Comparison of ENCODE assay signal across 17 cellular contexts in the genomic region with DNA sequence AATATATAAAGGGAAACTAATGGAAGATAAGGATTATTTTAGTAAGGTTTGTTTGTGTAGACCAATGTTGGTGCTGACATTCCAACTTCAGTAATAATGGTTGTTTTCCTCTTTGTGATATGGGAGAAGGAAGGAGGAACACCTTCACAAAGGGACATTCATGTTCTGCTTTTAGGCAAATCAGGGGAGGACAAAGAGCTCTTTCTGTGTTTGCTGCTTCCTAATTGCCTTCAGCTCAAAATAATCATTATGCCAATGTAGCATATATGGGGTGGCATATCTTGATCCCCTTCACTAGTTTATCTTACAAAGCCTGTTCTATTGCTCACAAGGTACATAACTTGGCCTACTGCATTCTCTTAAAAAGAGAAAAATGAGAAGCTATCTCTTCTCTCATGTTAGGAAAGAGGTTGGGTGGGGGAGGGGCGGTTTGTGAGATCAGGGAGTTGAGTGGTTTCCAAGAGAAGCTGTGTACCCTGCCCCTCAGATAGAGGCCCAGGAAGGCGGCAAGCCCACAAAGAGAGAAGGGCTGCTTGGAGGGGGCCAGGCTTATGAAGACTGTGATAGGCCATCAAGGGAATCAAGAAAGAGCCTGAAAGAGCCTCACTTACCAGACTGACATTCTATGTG. TPM values are rescaled to one million over a fixed set of nuclear protein-coding genes. Genes with fewer than 3 reads are reported as not detected.
DNase-seq lines count a peak whose midpoint lies in the region; ATAC-seq and TF ChIP-seq lines count a peak whose summit lies in the region.
"Had no signal": no experiment of that assay in that cellular context is flagged by ENCODE, and none has a peak within 500 bp of the region (broad histone marks: within the 10 kb centered on the region; RNA-seq: fewer than 3 reads in every experiment).

No MANE protein-coding gene starts in this region.

- H3K4me1 ChIP-seq in Caco-2, result peaks cover 63% of the 10 kb centered on the region
- H3K4me1 ChIP-seq in ovary (ENCODE audit: insufficient read depth), result no peaks in the 10 kb centered on the region

- intact Hi-C loops in Caco-2 (cut with micrococcal nuclease; ENCODE audit: unreplicated experiment) (no loop called here), ovary (cut with DNase I) (no loop called here)

- DNase-seq in Caco-2 (no peak), HuH-7 (ENCODE audit: low spot score) (peak; percentile 44), WTC11 (ENCODE audit: low spot score) (no peak), neural crest cell (ENCODE audit: low read depth, low spot score) (peak; percentile 49), NCI-H187 treated with DMSO at 0.1 percent for 48 hours (lab: John Stamatoyannopoulos, UW) (no peak), ovary (no peak), retina (no peak)
- DNase-seq: CD8-positive, alpha-beta memory T cell; EL; HCEC 1CT; NCI-H1092; NCI-H1694; NCI-H2171; NCI-H446 treated with DMSO at 0.1 percent for 48 hours; NCI-H82 had no signal

- H3K36me3 Mint-ChIP-seq in Caco-2 (ENCODE audit: insufficient read depth, unreplicated experiment), result peaks cover 15% of the 10 kb centered on the region
- H3K36me3 Mint-ChIP-seq in WTC11, result no peaks in the 10 kb centered on the region; the same call in 1 of the 2 replicates
- H3K36me3 Mint-ChIP-seq in neural crest cell (ENCODE audit: low read depth), result peaks cover 4% of the 10 kb centered on the region
- H3K36me3 Mint-ChIP-seq: CD8-positive, alpha-beta memory T cell had no signal

- H3K27ac Mint-ChIP-seq in Caco-2 (ENCODE audit: unreplicated experiment) (peak overlapping the region; percentile 59), WTC11 (no peak overlapping the region), neural crest cell (ENCODE audit: unreplicated experiment) (peak overlapping the region; percentile 94)

- no peak for ATAC-seq in WTC11
- no peak for ATAC-seq in GM18517 (IDR thresholded peaks at IDR 0.05; ENCODE audit: unreplicated experiment)
- ATAC-seq: K562 had no signal

- TF ChIP-seq CTCF in Caco-2 (IDR thresholded peaks at IDR 0.05; ENCODE audit: insufficient read depth in 1 of 2, low read depth in 1 of 2, low read length in 1 of 2, severe bottlenecking in 1 of 2, unreplicated experiment in 1 of 2) (no peak), WTC11 (IDR thresholded peaks at IDR 0.05) (no peak), neural crest cell (conservative IDR thresholded peaks at IDR 0.05) (no peak), ovary (IDR thresholded peaks at IDR 0.05) (no peak)

- WGBS in ovary, 3 donors, result 81 to 88% (median 85%) methylated on average over 2 of the region's 2 CpGs

- H3K4me3 ChIP-seq in Caco-2 (ENCODE audit: low read depth, low read length) (no peak overlapping the region), ovary (no peak overlapping the region)
- H3K4me3 ChIP-seq: K562 had no signal

- H3K9me3 Mint-ChIP-seq in Caco-2 (ENCODE audit: unreplicated experiment), result peaks cover 28% of the 10 kb centered on the region
- H3K9me3 Mint-ChIP-seq in WTC11, result peaks cover 20% of the 10 kb centered on the region
- peaks cover 6% of the 10 kb centered on the region for H3K9me3 Mint-ChIP-seq in neural crest cell
- H3K9me3 Mint-ChIP-seq: CD8-positive, alpha-beta memory T cell had no signal

- no TSS peak for BruUV-seq in Caco-2 (replicated peaks; lab: Mats Ljungman, UMichigan)

- TF ChIP-seq EP300 in ovary (IDR thresholded peaks at IDR 0.05), result no peak

- no peaks in the 10 kb centered on the region for H3K27me3 ChIP-seq in Caco-2 (replicated peaks; ENCODE audit: control insufficient read depth, insufficient read depth, low read length)
- H3K27me3 ChIP-seq in ovary, result no peaks in the 10 kb centered on the region

- H3K27me3 Mint-ChIP-seq in Caco-2 (ENCODE audit: insufficient read depth, unreplicated experiment) (no peaks in the 10 kb centered on the region), WTC11 (ENCODE audit: low read depth) (peaks cover 21% of the 10 kb centered on the region), neural crest cell (ENCODE audit: low read depth) (peaks cover 10% of the 10 kb centered on the region)

- POLR2A ChIA-PET in Caco-2 (lab: Charles Lee) (no interaction called here), WTC11 (lab: Charles Lee) (interaction anchor here (0.6 kb wide), 1 partner anchor 100 kb away, joined by 4 read pairs; no protein-coding TSS in a partner anchor)

- H3K4me1 Mint-ChIP-seq in Caco-2 (ENCODE audit: low read depth, unreplicated experiment) (peaks cover 58% of the 10 kb centered on the region), WTC11 (peaks cover 31% of the 10 kb centered on the region), neural crest cell (peaks cover 45% of the 10 kb centered on the region)

- CTCF ChIA-PET in Caco-2 (lab: Charles Lee) (interaction anchor here (0.6 kb wide), 1 partner anchor 110 kb away, joined by 3 read pairs; no protein-coding TSS in a partner anchor), WTC11 (lab: Charles Lee) (no interaction called here)

- TF ChIP-seq POLR2A in ovary (IDR thresholded peaks at IDR 0.05), result no peak

- H3K4me3 Mint-ChIP-seq in Caco-2 (ENCODE audit: unreplicated experiment) (no peak overlapping the region), WTC11 (no peak overlapping the region), neural crest cell (peak overlapping the region; percentile 84)
- H3K4me3 Mint-ChIP-seq: CD8-positive, alpha-beta memory T cell had no signal

- H3K9me3 ChIP-seq in Caco-2 (no peaks in the 10 kb centered on the region), ovary (no peaks in the 10 kb centered on the region)

- H3K36me3 ChIP-seq in Caco-2 (ENCODE audit: control insufficient read depth, insufficient read depth, low read length) (no peaks in the 10 kb centered on the region), ovary (no peaks in the 10 kb centered on the region)

- no peak overlapping the region for H3K27ac ChIP-seq in ovary

TF ChIP-seq in WTC11, 78 proteins besides CTCF, POLR2A, EP300 and RAD21:
- TF ChIP-seq ETV6 (CRISPR knock-in tag; IDR thresholded peaks at IDR 0.05), result no peak
- TF ChIP-seq GABPB1 (CRISPR knock-in tag; IDR thresholded peaks at IDR 0.05), result peak; percentile 54; the same call in 1 of the 2 replicates

RNA-seq across cellular contexts. Expression of a gene that starts 4.7 kb away (rescaled TPM):
- total RNA-seq in Caco-2 (2022) (98.0 and 98.7 TPM in 2 replicates), WTC11 (2021) (3.3 to 6.1 TPM (median 5.3 TPM) in 3 replicates), neural crest cell (78.9 and 83.2 TPM in 2 replicates), ovary (10 to 100 TPM in 1 of 7 donors, 1 to 10 TPM in 6; 2.2 to 10.6 (median 3.0) TPM)
- 1 to 10 TPM; 1.6 to 6.1 TPM for polyA plus RNA-seq in ovary
- polyA plus RNA-seq: CD8-positive, alpha-beta memory T cell had no signal

Comparison
In these comparisons a context has a peak if more than half of its experiments do, and no peak if none do; other contexts are left out.
1. DNase-seq: peak in HuH-7 (single experiment) and neural crest cell (single experiment); none in Caco-2 (0 of 2), WTC11 (single experiment), NCI-H187 treated with DMSO at 0.1 percent for 48 hours (single experiment), ovary (0 of 5) and retina (single experiment).